In genomic region chr22:31045900-31046587, GRCh38 we compare ENCODE assay signal across 15 cellular contexts. TPM values are rescaled to one million over a fixed set of nuclear protein-coding genes. Genes with fewer than 3 reads are reported as not detected.
DNase-seq lines count a peak whose midpoint lies in the region; ATAC-seq and TF ChIP-seq lines count a peak whose summit lies in the region.
"Had no signal": no experiment of that assay in that cellular context is flagged by ENCODE, and none has a peak within 500 bp of the region (broad histone marks: within the 10 kb centered on the region; RNA-seq: fewer than 3 reads in every experiment).

No MANE protein-coding gene starts in this region.

- H3K4me3 ChIP-seq in GM23338, result no peak overlapping the region
- H3K4me3 ChIP-seq in mucosa of rectum (ENCODE audit: low read length in 2 of 2), result no peak overlapping the region
- no peak overlapping the region for H3K4me3 ChIP-seq in smooth muscle cell

- H3K4me2 ChIP-seq in GM23338 (no peak overlapping the region), smooth muscle cell (peak overlapping the region; percentile 15)

- H3K27me3 ChIP-seq in GM23338 (ENCODE audit: insufficient read depth) (no peaks in the 10 kb centered on the region), mucosa of rectum (ENCODE audit: control insufficient read depth in 2 of 2, insufficient read depth in 2 of 2, low read length in 2 of 2) (no peaks in the 10 kb centered on the region), smooth muscle cell (ENCODE audit: low read depth) (no peaks in the 10 kb centered on the region)

- TF ChIP-seq CTCF in GM23338 (conservative IDR thresholded peaks at IDR 0.05; ENCODE audit: low read depth in 2 of 2) (no peak), endothelial cell (IDR thresholded peaks at IDR 0.05; ENCODE audit: unreplicated experiment) (no peak), smooth muscle cell (IDR thresholded peaks at IDR 0.05; ENCODE audit: borderline replicate concordance, insufficient read depth, poor library complexity, severe bottlenecking) (no peak)

- H3K27ac ChIP-seq in GM23338 (ENCODE audit: low read depth) (no peak overlapping the region), mucosa of rectum (ENCODE audit: low read depth in 2 of 2, low read length in 2 of 2) (peak overlapping the region; percentile 52 to 58), smooth muscle cell (ENCODE audit: low read depth) (no peak overlapping the region)
- H3K27ac ChIP-seq: HL-60 had no signal

- H3K4me1 Mint-ChIP-seq in GM23338 (peaks cover 13% of the 10 kb centered on the region), endothelial cell (ENCODE audit: unreplicated experiment) (peaks cover 57% of the 10 kb centered on the region)

- no peak overlapping the region for H3K4me3 Mint-ChIP-seq in GM23338
- H3K4me3 Mint-ChIP-seq in endothelial cell (ENCODE audit: unreplicated experiment), result no peak overlapping the region
- H3K4me3 Mint-ChIP-seq: type B pancreatic cell had no signal

- H3K36me3 ChIP-seq in GM23338 (ENCODE audit: insufficient read depth) (no peaks in the 10 kb centered on the region), mucosa of rectum (ENCODE audit: control insufficient read depth in 2 of 2, insufficient read depth in 2 of 2, low read length in 2 of 2) (no peaks in the 10 kb centered on the region), smooth muscle cell (ENCODE audit: low read depth) (no peaks in the 10 kb centered on the region)

- H3K36me3 Mint-ChIP-seq in GM23338 (ENCODE audit: low read depth), result no peaks in the 10 kb centered on the region
- H3K36me3 Mint-ChIP-seq in endothelial cell (ENCODE audit: low read depth, unreplicated experiment), result peaks cover 6% of the 10 kb centered on the region
- H3K36me3 Mint-ChIP-seq: type B pancreatic cell had no signal

- no peak overlapping the region for H3K27ac Mint-ChIP-seq in GM23338
- H3K27ac Mint-ChIP-seq in endothelial cell (ENCODE audit: unreplicated experiment), result peak overlapping the region; percentile 97
- H3K27ac Mint-ChIP-seq: type B pancreatic cell had no signal

- DNase-seq in GM23338 (ENCODE audit: low spot score) (no peak), endothelial cell (ENCODE audit: low spot score) (peak; percentile 40), smooth muscle cell (lab: John Stamatoyannopoulos, UW; ENCODE audit: unreplicated experiment) (no peak), GM19240 (ENCODE audit: insufficient read length, low spot score) (no peak), activated gamma-delta T cell (lab: John Stamatoyannopoulos, UW) (no peak)
- DNase-seq: activated T-cell treated with anti-CD3 and anti-CD28 coated beads for 4 hours, cortex of kidney, NCI-H2081 treated with DMSO at 0.1 percent for 48 hours, small intestine had no signal

- 80% methylated on average over 5 of the region's 5 CpGs for WGBS in smooth muscle cell (ENCODE audit: low lambda C conversion rate)

- no peak overlapping the region for H3K9ac ChIP-seq in mucosa of rectum (ENCODE audit: low read depth in 1 of 2, low read length in 2 of 2)
- H3K9ac ChIP-seq in smooth muscle cell (ENCODE audit: low read depth), result no peak overlapping the region

- H3K9me2 ChIP-seq in GM23338 (ENCODE audit: insufficient read depth), result no peaks in the 10 kb centered on the region; the same call in 1 of the 2 replicates

- H3F3A ChIP-seq in GM23338 (replicated peaks; ENCODE audit: low read depth), result no peaks in the 10 kb centered on the region
- H3F3A ChIP-seq in smooth muscle cell (ENCODE audit: low read depth), result no peaks in the 10 kb centered on the region

- H3K9me3 ChIP-seq in mucosa of rectum (ENCODE audit: control insufficient read depth in 2 of 2, low read length in 2 of 2) (no peaks in the 10 kb centered on the region), smooth muscle cell (replicated peaks; ENCODE audit: low read depth) (no peaks in the 10 kb centered on the region)

- H3K4me1 ChIP-seq in GM23338 (ENCODE audit: insufficient read depth) (peaks cover 7% of the 10 kb centered on the region), mucosa of rectum (ENCODE audit: control insufficient read depth in 2 of 2, insufficient read depth in 2 of 2, low read length in 2 of 2) (peaks cover 0 to 2% of the 10 kb centered on the region in 2 donors), smooth muscle cell (ENCODE audit: low read depth) (peaks cover 8% of the 10 kb centered on the region)

- ATAC-seq in GM23338 (no peak), esophagus mucosa (no peak), HG03039 (IDR thresholded peaks at IDR 0.05; ENCODE audit: unreplicated experiment) (no peak)
- ATAC-seq: activated CD4-positive, CD25-positive, alpha-beta regulatory T cell treated with anti-CD3 and anti-CD28 coated beads, Interleukin-2, amount 50 U/mL, for 24 hours had no signal

- peak overlapping the region; percentile 97 for H2AFZ ChIP-seq in GM23338
- peak overlapping the region; percentile 54 for H2AFZ ChIP-seq in smooth muscle cell (ENCODE audit: low read depth)

- peaks cover 1% of the 10 kb centered on the region for H3K27me3 Mint-ChIP-seq in GM23338 (ENCODE audit: insufficient read depth, low read depth, poor library complexity)
- H3K27me3 Mint-ChIP-seq in endothelial cell (ENCODE audit: unreplicated experiment), result peaks cover 12% of the 10 kb centered on the region
- H3K27me3 Mint-ChIP-seq: type B pancreatic cell had no signal

- no peaks in the 10 kb centered on the region for H3K79me2 ChIP-seq in GM23338 (replicated peaks; ENCODE audit: insufficient read depth)
- H3K79me2 ChIP-seq in smooth muscle cell (ENCODE audit: low read depth), result no peaks in the 10 kb centered on the region

- H4K20me1 ChIP-seq in GM23338 (replicated peaks; ENCODE audit: insufficient read depth) (no peaks in the 10 kb centered on the region), smooth muscle cell (ENCODE audit: low read depth) (no peaks in the 10 kb centered on the region)

- H3K9me3 Mint-ChIP-seq in GM23338 (peaks cover 6% of the 10 kb centered on the region), endothelial cell (ENCODE audit: unreplicated experiment) (no peaks in the 10 kb centered on the region)
- H3K9me3 Mint-ChIP-seq: type B pancreatic cell had no signal

TF ChIP-seq in GM23338, 12 proteins besides CTCF, POLR2A, EP300 and RAD21:
- TF ChIP-seq EZH2 (IDR thresholded peaks at IDR 0.05; ENCODE audit: low read depth, unreplicated experiment) (no peak), NANOG (IDR thresholded peaks at IDR 0.05; ENCODE audit: borderline replicate concordance) (no peak), ZNF331 (CRISPR knock-in tag; IDR thresholded peaks at IDR 0.05; ENCODE audit: low read depth) (no peak), EZH2phosphoT487 (IDR thresholded peaks at IDR 0.05; ENCODE audit: unreplicated experiment) (no peak), REST (IDR thresholded peaks at IDR 0.05; ENCODE audit: unreplicated experiment) (no peak), CREB1 (CRISPR knock-in tag; IDR thresholded peaks at IDR 0.05; ENCODE audit: low read depth) (no peak)

RNA-seq across cellular contexts. Expression of gene SMTN, which starts 35.1 kb away (rescaled TPM):
- total RNA-seq in GM23338 (2014; rRNA removed; shearing (Covaris generic)), result 16.3 and 27.4 TPM in 2 replicates
- polyA plus RNA-seq in GM23338 (2016; fragmentation: Nextera tagmentation; extraction: Ambion mirVana) (32.2 and 34.0 TPM in 2 replicates), smooth muscle cell (108 and 122 TPM in 2 replicates)
- total RNA-seq in endothelial cell (ENCODE audit: unreplicated experiment) (736 TPM), smooth muscle cell (46.2 and 58.6 TPM in 2 replicates), esophagus mucosa (21.1 TPM)

Comparison
In these comparisons a context has a peak if more than half of its experiments do, and no peak if none do; other contexts are left out.
1. H3K27ac ChIP-seq: peak in mucosa of rectum (2 of 2); none in GM23338 (single experiment) and smooth muscle cell (single experiment).
2. RNA of gene SMTN, which starts 35.1 kb away (total RNA-seq): 736 TPM in endothelial cell (single experiment); 46.2 to 58.6 TPM in smooth muscle cell, 16.3 to 27.4 TPM in GM23338 and 21.1 TPM in esophagus mucosa (single experiment); every median in the first group is over 10 times any median in the second.